1 cellular context compared by ENCODE assay signal in the genomic region with DNA sequence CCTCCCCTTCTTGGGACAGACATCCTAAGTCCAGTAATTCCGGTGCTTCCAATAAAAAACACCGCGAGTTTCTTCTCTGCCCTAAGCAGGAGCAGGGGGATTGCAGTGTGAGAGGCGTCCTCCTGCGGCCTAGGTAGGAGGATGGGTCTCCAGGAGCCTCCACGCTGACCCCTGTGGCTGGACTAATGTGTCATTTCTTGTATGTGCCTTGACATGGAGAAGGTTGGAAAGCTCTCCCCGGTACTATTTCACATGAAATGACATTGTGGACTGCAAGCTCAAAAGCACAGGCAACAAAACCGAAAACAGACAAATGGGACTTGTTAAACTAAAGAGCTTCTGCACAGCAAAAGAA.
TF ChIP-seq lines count a peak whose summit lies in the region.

No MANE protein-coding gene starts in this region.

TF ChIP-seq in WTC11, 78 proteins besides CTCF, POLR2A, EP300 and RAD21:
- TF ChIP-seq, protein P1, sequence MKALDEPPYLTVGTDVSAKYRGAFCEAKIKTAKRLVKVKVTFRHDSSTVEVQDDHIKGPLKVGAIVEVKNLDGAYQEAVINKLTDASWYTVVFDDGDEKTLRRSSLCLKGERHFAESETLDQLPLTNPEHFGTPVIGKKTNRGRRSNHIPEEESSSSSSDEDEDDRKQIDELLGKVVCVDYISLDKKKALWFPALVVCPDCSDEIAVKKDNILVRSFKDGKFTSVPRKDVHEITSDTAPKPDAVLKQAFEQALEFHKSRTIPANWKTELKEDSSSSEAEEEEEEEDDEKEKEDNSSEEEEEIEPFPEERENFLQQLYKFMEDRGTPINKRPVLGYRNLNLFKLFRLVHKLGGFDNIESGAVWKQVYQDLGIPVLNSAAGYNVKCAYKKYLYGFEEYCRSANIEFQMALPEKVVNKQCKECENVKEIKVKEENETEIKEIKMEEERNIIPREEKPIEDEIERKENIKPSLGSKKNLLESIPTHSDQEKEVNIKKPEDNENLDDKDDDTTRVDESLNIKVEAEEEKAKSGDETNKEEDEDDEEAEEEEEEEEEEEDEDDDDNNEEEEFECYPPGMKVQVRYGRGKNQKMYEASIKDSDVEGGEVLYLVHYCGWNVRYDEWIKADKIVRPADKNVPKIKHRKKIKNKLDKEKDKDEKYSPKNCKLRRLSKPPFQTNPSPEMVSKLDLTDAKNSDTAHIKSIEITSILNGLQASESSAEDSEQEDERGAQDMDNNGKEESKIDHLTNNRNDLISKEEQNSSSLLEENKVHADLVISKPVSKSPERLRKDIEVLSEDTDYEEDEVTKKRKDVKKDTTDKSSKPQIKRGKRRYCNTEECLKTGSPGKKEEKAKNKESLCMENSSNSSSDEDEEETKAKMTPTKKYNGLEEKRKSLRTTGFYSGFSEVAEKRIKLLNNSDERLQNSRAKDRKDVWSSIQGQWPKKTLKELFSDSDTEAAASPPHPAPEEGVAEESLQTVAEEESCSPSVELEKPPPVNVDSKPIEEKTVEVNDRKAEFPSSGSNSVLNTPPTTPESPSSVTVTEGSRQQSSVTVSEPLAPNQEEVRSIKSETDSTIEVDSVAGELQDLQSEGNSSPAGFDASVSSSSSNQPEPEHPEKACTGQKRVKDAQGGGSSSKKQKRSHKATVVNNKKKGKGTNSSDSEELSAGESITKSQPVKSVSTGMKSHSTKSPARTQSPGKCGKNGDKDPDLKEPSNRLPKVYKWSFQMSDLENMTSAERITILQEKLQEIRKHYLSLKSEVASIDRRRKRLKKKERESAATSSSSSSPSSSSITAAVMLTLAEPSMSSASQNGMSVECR (CRISPR knock-in tag; IDR thresholded peaks at IDR 0.05; ENCODE audit: borderline replicate concordance), result no peak
- TF ChIP-seq JUN (CRISPR knock-in tag; IDR thresholded peaks at IDR 0.05) (no peak), ZNF219 (CRISPR knock-in tag; IDR thresholded peaks at IDR 0.05; ENCODE audit: borderline replicate concordance) (no peak), NFATC4 (CRISPR knock-in tag; IDR thresholded peaks at IDR 0.05) (no peak), TEAD1 (CRISPR knock-in tag; IDR thresholded peaks at IDR 0.05) (no peak), IRF1 (CRISPR knock-in tag; IDR thresholded peaks at IDR 0.05) (no peak), IRF2 (CRISPR knock-in tag; IDR thresholded peaks at IDR 0.05; ENCODE audit: borderline replicate concordance, low read depth) (no peak), NFYB (CRISPR knock-in tag; conservative IDR thresholded peaks at IDR 0.05; ENCODE audit: low read depth) (no peak), TCF7 (CRISPR knock-in tag; IDR thresholded peaks at IDR 0.05; ENCODE audit: low read depth) (no peak), ZBTB21 (CRISPR knock-in tag; IDR thresholded peaks at IDR 0.05; ENCODE audit: borderline replicate concordance) (no peak), CBFB (CRISPR knock-in tag; IDR thresholded peaks at IDR 0.05; ENCODE audit: low read depth) (no peak), SP1 (CRISPR knock-in tag; conservative IDR thresholded peaks at IDR 0.05) (no peak), FOXP1 (CRISPR knock-in tag; IDR thresholded peaks at IDR 0.05; ENCODE audit: borderline replicate concordance) (no peak)
- TF ChIP-seq, protein P2, sequence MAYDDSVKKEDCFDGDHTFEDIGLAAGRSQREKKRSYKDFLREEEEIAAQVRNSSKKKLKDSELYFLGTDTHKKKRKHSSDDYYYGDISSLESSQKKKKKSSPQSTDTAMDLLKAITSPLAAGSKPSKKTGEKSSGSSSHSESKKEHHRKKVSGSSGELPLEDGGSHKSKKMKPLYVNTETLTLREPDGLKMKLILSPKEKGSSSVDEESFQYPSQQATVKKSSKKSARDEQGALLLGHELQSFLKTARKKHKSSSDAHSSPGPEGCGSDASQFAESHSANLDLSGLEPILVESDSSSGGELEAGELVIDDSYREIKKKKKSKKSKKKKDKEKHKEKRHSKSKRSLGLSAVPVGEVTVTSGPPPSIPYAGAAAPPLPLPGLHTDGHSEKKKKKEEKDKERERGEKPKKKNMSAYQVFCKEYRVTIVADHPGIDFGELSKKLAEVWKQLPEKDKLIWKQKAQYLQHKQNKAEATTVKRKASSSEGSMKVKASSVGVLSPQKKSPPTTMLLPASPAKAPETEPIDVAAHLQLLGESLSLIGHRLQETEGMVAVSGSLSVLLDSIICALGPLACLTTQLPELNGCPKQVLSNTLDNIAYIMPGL (CRISPR knock-in tag; IDR thresholded peaks at IDR 0.05), result no peak
